ENCODE assay signal across 12 cellular contexts in the genomic region with DNA sequence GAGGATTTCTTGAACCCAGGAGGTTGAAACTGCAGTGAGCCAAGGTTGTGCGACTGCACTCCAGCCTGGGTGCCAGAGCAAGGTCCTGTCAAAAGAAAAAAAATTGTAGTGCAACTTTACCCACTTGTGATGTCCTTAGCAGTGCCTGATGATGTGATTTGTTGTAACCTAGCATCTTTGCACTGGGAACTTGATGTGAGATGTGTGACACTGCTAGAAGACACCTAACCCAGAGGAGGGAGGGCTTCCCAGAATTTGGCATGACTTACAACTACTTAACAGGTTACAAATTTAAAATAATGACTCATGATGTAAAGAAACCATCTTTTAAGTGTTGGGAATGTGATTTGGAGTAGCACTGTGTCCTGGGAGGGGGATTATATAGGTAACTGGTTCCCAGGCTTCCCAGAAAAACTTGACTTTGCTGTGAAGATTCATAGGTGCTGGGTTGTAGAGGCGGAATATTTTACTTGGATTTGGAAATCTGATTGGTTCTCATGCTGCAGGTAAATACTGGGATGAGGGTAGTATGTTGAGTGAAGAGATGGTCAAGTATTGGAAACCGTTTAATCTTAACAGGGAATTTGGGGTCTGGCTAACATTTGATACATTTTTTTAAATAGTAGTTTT. TPM values are rescaled to one million over a fixed set of nuclear protein-coding genes. Genes with fewer than 3 reads are reported as not detected.
DNase-seq lines count a peak whose midpoint lies in the region; ATAC-seq, FAIRE-seq and TF ChIP-seq lines count a peak whose summit lies in the region.
"Had no signal": no experiment of that assay in that cellular context is flagged by ENCODE, and none has a peak within 500 bp of the region (broad histone marks: within the 10 kb centered on the region; RNA-seq: fewer than 3 reads in every experiment).

No MANE protein-coding gene starts in this region.

- peaks cover 24% of the 10 kb centered on the region for H3K36me3 ChIP-seq in astrocyte (ENCODE audit: insufficient read depth, low read length)
- H3K36me3 ChIP-seq in vagina = peaks cover 0 to 28% of the 10 kb centered on the region in 2 donors
- H3K36me3 ChIP-seq in neuronal stem cell (replicated peaks in 1 of 2; ENCODE audit: control insufficient read depth in 2 of 2, insufficient read depth in 2 of 2, low read length in 2 of 2) = peaks cover 22 to 55% of the 10 kb centered on the region in 2 donors

- H3K14ac ChIP-seq in neuronal stem cell (ENCODE audit: low read length) = no peak overlapping the region

- no peak overlapping the region for H2BK12ac ChIP-seq in neuronal stem cell (ENCODE audit: low read length)

- H3K18ac ChIP-seq in neuronal stem cell (ENCODE audit: low read length) = no peak overlapping the region

- H3K9me3 Mint-ChIP-seq in stimulated activated naive CD8-positive, alpha-beta T cell treated with anti-CD3 and anti-CD28 coated beads, Interleukin-15, Interleukin-2, amounts not matched to agents 100 ng/mL and 50 ng/mL, for 24 hours = no peaks in the 10 kb centered on the region
- H3K9me3 Mint-ChIP-seq in astrocyte (ENCODE audit: unreplicated experiment) (peaks cover 3% of the 10 kb centered on the region), type B pancreatic cell (peaks cover under 1% of the 10 kb centered on the region)

- TF ChIP-seq CTCF in astrocyte (IDR thresholded peaks at IDR 0.05; ENCODE audit: insufficient read depth, low read depth, low read length) (no peak), type B pancreatic cell (conservative IDR thresholded peaks at IDR 0.05) (no peak), vagina (IDR thresholded peaks at IDR 0.05) (no peak)

- H3K4ac ChIP-seq in neuronal stem cell (ENCODE audit: low read length) = no peak overlapping the region

- H3K4me3 ChIP-seq in astrocyte (ENCODE audit: insufficient read depth, low read depth, low read length) (no peak overlapping the region), vagina (no peak overlapping the region), neuronal stem cell (ENCODE audit: low read length in 2 of 2) (no peak overlapping the region)
- H3K4me3 ChIP-seq: heart right ventricle had no signal

- H3K4me1 ChIP-seq in astrocyte (ENCODE audit: insufficient read depth, low read length) (peaks cover 3% of the 10 kb centered on the region), vagina (peaks cover 11% of the 10 kb centered on the region), neuronal stem cell (ENCODE audit: control insufficient read depth in 2 of 2, insufficient read depth in 1 of 2, low read depth in 1 of 2, low read length in 2 of 2) (peaks cover 3 to 9% of the 10 kb centered on the region in 2 donors)

- peaks cover 58% of the 10 kb centered on the region for H3K36me3 Mint-ChIP-seq in stimulated activated naive CD8-positive, alpha-beta T cell treated with anti-CD3 and anti-CD28 coated beads, Interleukin-15, Interleukin-2, amounts not matched to agents 100 ng/mL and 50 ng/mL, for 24 hours (ENCODE audit: low read depth)
- H3K36me3 Mint-ChIP-seq in astrocyte (ENCODE audit: low read depth, unreplicated experiment) (peaks cover 10% of the 10 kb centered on the region), type B pancreatic cell (peaks cover 40% of the 10 kb centered on the region)

- no peak overlapping the region for H2BK5ac ChIP-seq in neuronal stem cell (ENCODE audit: low read length)

- H3K23ac ChIP-seq in neuronal stem cell (ENCODE audit: low read depth, low read length, poor library complexity) = no peak overlapping the region

- no peak for DNase-seq in stimulated activated naive CD8-positive, alpha-beta T cell treated with anti-CD3 and anti-CD28 coated beads, Interleukin-15, Interleukin-2, amounts not matched to agents 100 U/mL and 50 U/mL, for 24 hours
- DNase-seq in M059J (ENCODE audit: low read depth) (peak; percentile 10), astrocyte (ENCODE audit: low read depth) (no peak), type B pancreatic cell (ENCODE audit: extremely low spot score, unreplicated experiment) (no peak), vagina (ENCODE audit: extremely low spot score in 2 of 2) (no peak), T-helper 9 cell (no peak), neuronal stem cell (ENCODE audit: low spot score) (no peak)
- DNase-seq: activated effector memory CD4-positive, alpha-beta T cell treated with Interleukin-2 at 50 U/mL for 16 hours; left cardiac atrium had no signal

- peaks cover 33% of the 10 kb centered on the region for H4K20me1 ChIP-seq in astrocyte (ENCODE audit: insufficient read depth, low read length)

- peak overlapping the region; percentile 93 for H3K4me3 Mint-ChIP-seq in stimulated activated naive CD8-positive, alpha-beta T cell treated with anti-CD3 and anti-CD28 coated beads, Interleukin-15, Interleukin-2, amounts not matched to agents 100 ng/mL and 50 ng/mL, for 24 hours
- H3K4me3 Mint-ChIP-seq in astrocyte (ENCODE audit: unreplicated experiment) (peak overlapping the region; percentile 54), type B pancreatic cell (peak overlapping the region; percentile 27)

- no peak overlapping the region for H4K91ac ChIP-seq in neuronal stem cell (ENCODE audit: low read depth, low read length, poor library complexity)

- H2AFZ ChIP-seq in astrocyte (ENCODE audit: low read depth, low read length) (no peak overlapping the region), neuronal stem cell (ENCODE audit: low read length) (no peak overlapping the region)

- H3K9me3 ChIP-seq in astrocyte (ENCODE audit: insufficient read depth, low read depth, low read length) = no peaks in the 10 kb centered on the region
- no peaks in the 10 kb centered on the region for H3K9me3 ChIP-seq in vagina
- peaks cover 0 to 1% of the 10 kb centered on the region in 2 donors for H3K9me3 ChIP-seq in neuronal stem cell (replicated peaks in 1 of 2; ENCODE audit: control insufficient read depth in 2 of 2, insufficient read depth in 1 of 2, low read depth in 1 of 2, low read length in 2 of 2)

- no peaks in the 10 kb centered on the region for H3K79me1 ChIP-seq in neuronal stem cell (ENCODE audit: low read depth, low read length)

- H3K4me1 Mint-ChIP-seq in stimulated activated naive CD8-positive, alpha-beta T cell treated with anti-CD3 and anti-CD28 coated beads, Interleukin-15, Interleukin-2, amounts not matched to agents 100 ng/mL and 50 ng/mL, for 24 hours (ENCODE audit: low read depth) = peaks cover 34% of the 10 kb centered on the region
- H3K4me1 Mint-ChIP-seq in astrocyte (ENCODE audit: low read depth, unreplicated experiment) (peaks cover 27% of the 10 kb centered on the region), type B pancreatic cell (ENCODE audit: unreplicated experiment) (peaks cover 28% of the 10 kb centered on the region)

- WGBS in neuronal stem cell (ENCODE audit: extremely low coverage in 2 of 2, insufficient read length in 2 of 2, insufficient replicate concordance in 1 of 2), 2 donors = no CpG with 5 or more reads among the region's 3 CpGs

- no peak overlapping the region for H2BK15ac ChIP-seq in neuronal stem cell (ENCODE audit: low read length)

- TF ChIP-seq POLR2A in vagina (IDR thresholded peaks at IDR 0.05) = no peak

- peaks cover 49% of the 10 kb centered on the region for H3K79me2 ChIP-seq in astrocyte (ENCODE audit: insufficient read depth, low read length)

- H3K27me3 Mint-ChIP-seq in stimulated activated naive CD8-positive, alpha-beta T cell treated with anti-CD3 and anti-CD28 coated beads, Interleukin-15, Interleukin-2, amounts not matched to agents 100 ng/mL and 50 ng/mL, for 24 hours = no peaks in the 10 kb centered on the region
- H3K27me3 Mint-ChIP-seq in astrocyte (ENCODE audit: low read depth, unreplicated experiment) = no peaks in the 10 kb centered on the region
- H3K27me3 Mint-ChIP-seq in type B pancreatic cell = no peaks in the 10 kb centered on the region
- H3K27me3 Mint-ChIP-seq: naive B cell had no signal

- H3K27me3 ChIP-seq in astrocyte (ENCODE audit: insufficient read depth, low read length) (no peaks in the 10 kb centered on the region), vagina (no peaks in the 10 kb centered on the region), neuronal stem cell (ENCODE audit: control insufficient read depth in 3 of 3, insufficient read depth in 3 of 3, low read depth in 1 of 3, low read length in 3 of 3) (no peaks in the 10 kb centered on the region)
- H3K27me3 ChIP-seq: heart right ventricle had no signal

- ATAC-seq in stimulated activated naive CD8-positive, alpha-beta T cell treated with anti-CD3 and anti-CD28 coated beads, Interleukin-15, Interleukin-2, amounts not matched to agents 100 U/mL and 50 U/mL, for 24 hours = no peak
- ATAC-seq: heart right ventricle, left cardiac atrium had no signal

- H4K8ac ChIP-seq in neuronal stem cell (ENCODE audit: low read depth, low read length) = no peak overlapping the region

- FAIRE-seq in astrocyte (lab: Jason Lieb, UNC) = no peak

- H3K27ac Mint-ChIP-seq in stimulated activated naive CD8-positive, alpha-beta T cell treated with anti-CD3 and anti-CD28 coated beads, Interleukin-15, Interleukin-2, amounts not matched to agents 100 ng/mL and 50 ng/mL, for 24 hours = peak overlapping the region; percentile 94
- no peak overlapping the region for H3K27ac Mint-ChIP-seq in astrocyte (ENCODE audit: unreplicated experiment)
- peak overlapping the region; percentile 26 for H3K27ac Mint-ChIP-seq in type B pancreatic cell

- intact Hi-C loops in vagina (cut with DNase I) = no loop called here

- H3K9ac ChIP-seq in astrocyte (ENCODE audit: low read length) (peak overlapping the region; percentile 33), neuronal stem cell (ENCODE audit: low read depth, low read length, poor library complexity) (no peak overlapping the region)

- H3K4me2 ChIP-seq in astrocyte (ENCODE audit: low read length) (peak overlapping the region; percentile 92), neuronal stem cell (ENCODE audit: insufficient read depth, low read length, poor library complexity, severe bottlenecking) (no peak overlapping the region)

- no peak overlapping the region for H2AK5ac ChIP-seq in neuronal stem cell (ENCODE audit: low read depth, low read length)

- H3K27ac ChIP-seq in astrocyte (ENCODE audit: low read depth, low read length) (no peak overlapping the region), vagina (no peak overlapping the region), neuronal stem cell (replicated peaks; ENCODE audit: low read length) (no peak overlapping the region)
- H3K27ac ChIP-seq: heart right ventricle had no signal

- H2BK120ac ChIP-seq in neuronal stem cell (ENCODE audit: low read depth, low read length) = no peak overlapping the region

RNA-seq across cellular contexts. Expression of a gene that starts 3.7 kb away (rescaled TPM):
- 180 and 188 TPM in 2 replicates for total RNA-seq in M059J (2014; rRNA removed; shearing (Covaris generic))
- total RNA-seq in astrocyte (518 and 546 TPM in 2 replicates), type B pancreatic cell (ENCODE audit: low replicate concordance) (623 and 674 TPM in 2 replicates), vagina (353 TPM)
- polyA plus RNA-seq in neuronal stem cell (2013, experiment 1 of 2) = 875 TPM
- 863 TPM for polyA plus RNA-seq in neuronal stem cell (2013, experiment 2 of 2)

RNA-seq across cellular contexts. Expression of a gene that starts 4.1 kb away (rescaled TPM):
- total RNA-seq in M059J (2014; rRNA removed; shearing (Covaris generic)) = 125 and 127 TPM in 2 replicates
- total RNA-seq in astrocyte (97.2 and 100 TPM in 2 replicates), type B pancreatic cell (ENCODE audit: low replicate concordance) (81.5 and 95.9 TPM in 2 replicates), vagina (33.6 TPM)
- 31.8 TPM for polyA plus RNA-seq in neuronal stem cell (2013, experiment 1 of 2)
- polyA plus RNA-seq in neuronal stem cell (2013, experiment 2 of 2) = 31.9 TPM

Comparison
In these comparisons a context has a peak if more than half of its experiments do, and no peak if none do; other contexts are left out.
1. H3K4me3 Mint-ChIP-seq: peak in every context shown above with its lines; median percentile 93 in stimulated activated naive CD8-positive, alpha-beta T cell treated with anti-CD3 and anti-CD28 coated beads, Interleukin-15, Interleukin-2, amounts not matched to agents 100 ng/mL and 50 ng/mL, for 24 hours; 54 in astrocyte; 27 in type B pancreatic cell.